ENCODE assay signal across 8 cellular contexts in the genomic region with DNA sequence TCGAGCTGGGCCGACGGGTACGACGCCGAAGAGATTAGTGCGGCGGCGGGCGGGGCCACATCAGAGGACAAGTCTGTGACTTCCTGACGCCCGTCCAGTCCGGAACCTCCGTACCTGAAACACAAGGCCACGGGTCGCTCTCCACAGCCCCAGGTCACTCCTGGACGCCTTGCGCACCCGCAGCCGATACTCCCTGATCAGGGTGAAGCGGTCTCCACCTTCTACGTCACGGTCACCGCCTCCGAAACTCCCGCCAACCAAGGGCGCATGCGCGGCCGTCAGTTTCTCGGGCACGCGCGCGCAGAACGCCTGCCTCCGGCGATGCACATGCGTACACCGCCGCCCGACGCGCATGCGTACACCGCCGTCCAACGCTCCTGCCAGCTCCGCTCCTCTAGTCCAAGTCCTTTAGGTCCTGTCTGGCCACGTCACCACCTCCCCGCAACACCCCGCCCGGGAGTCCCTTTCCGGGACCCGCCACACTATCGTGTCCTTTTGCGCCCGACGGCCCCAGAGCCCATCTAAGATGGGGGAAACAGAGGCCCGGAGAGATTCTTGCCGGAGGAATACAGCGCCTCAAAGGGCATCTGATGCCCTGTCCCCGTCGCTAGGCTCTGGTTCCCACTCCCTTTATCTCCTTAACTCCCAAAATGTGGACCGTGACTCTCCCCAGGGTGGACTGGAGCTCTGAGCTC. TPM values are rescaled to one million over a fixed set of nuclear protein-coding genes. Genes with fewer than 3 reads are reported as not detected.
DNase-seq lines count a peak whose midpoint lies in the region; ATAC-seq and TF ChIP-seq lines count a peak whose summit lies in the region.

A gene with protein sequence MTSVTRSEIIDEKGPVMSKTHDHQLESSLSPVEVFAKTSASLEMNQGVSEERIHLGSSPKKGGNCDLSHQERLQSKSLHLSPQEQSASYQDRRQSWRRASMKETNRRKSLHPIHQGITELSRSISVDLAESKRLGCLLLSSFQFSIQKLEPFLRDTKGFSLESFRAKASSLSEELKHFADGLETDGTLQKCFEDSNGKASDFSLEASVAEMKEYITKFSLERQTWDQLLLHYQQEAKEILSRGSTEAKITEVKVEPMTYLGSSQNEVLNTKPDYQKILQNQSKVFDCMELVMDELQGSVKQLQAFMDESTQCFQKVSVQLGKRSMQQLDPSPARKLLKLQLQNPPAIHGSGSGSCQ (minus strand): TSS at position 216 of the 695 bp plus-strand sequence. CDS start 2,305 bp downstream, outside the sequence.

- ATAC-seq in HG02623 (IDR thresholded peaks at IDR 0.05; ENCODE audit: unreplicated experiment) (peak; percentile 75), omental fat pad (ENCODE audit: low FRiP score) (peak; percentile 97)
- peak; percentile 91 to 92 for ATAC-seq in activated naive CD4-positive, alpha-beta T cell treated with anti-CD3 and anti-CD28 coated beads, Interleukin-2, amount 50 U/mL, for 72 hours

- H3K36me3 ChIP-seq in testis (ENCODE audit: low read depth, missing control alignments): no peaks in the 10 kb centered on the region

- peak within 1 kb of the TSS; percentile 96 to 97 for H3K27ac ChIP-seq in testis

- H3K4me1 ChIP-seq in testis: peaks cover 36% of the 10 kb centered on the region

- H3K27me3 ChIP-seq in testis: no peaks in the 10 kb centered on the region

- peak within 1 kb of the TSS; percentile 59 to 84 for H3K4me3 ChIP-seq in testis

- peaks cover 6 to 7% of the 10 kb centered on the region in 2 donors for H3K36me3 Mint-ChIP-seq in activated naive CD4-positive, alpha-beta T cell treated with anti-CD3 and anti-CD28 coated beads, Interleukin-2, amount 50 U/mL, for 72 hours

- H3K9me3 ChIP-seq in testis: no peaks in the 10 kb centered on the region

- WGBS in testis, 2 donors: 0% methylated on average over 14 to 65 of the region's 65 CpGs

- TF ChIP-seq POLR2A in testis (IDR thresholded peaks at IDR 0.05): no peak

- peak within 1 kb of the TSS; percentile 92 to 98 for H3K27ac Mint-ChIP-seq in activated naive CD4-positive, alpha-beta T cell treated with anti-CD3 and anti-CD28 coated beads, Interleukin-2, amount 50 U/mL, for 72 hours

- no peaks in the 10 kb centered on the region for H3K9me3 Mint-ChIP-seq in activated naive CD4-positive, alpha-beta T cell treated with anti-CD3 and anti-CD28 coated beads, Interleukin-2, amount 50 U/mL, for 72 hours

- intact Hi-C loops in testis (cut with DNase I; ENCODE audit: low total_unique reads): no loop called here

- no peak for TF ChIP-seq CTCF in GM10266 (IDR thresholded peaks at IDR 0.05; ENCODE audit: control insufficient read depth, insufficient read depth, low read depth, missing control alignments)
- TF ChIP-seq CTCF in omental fat pad (IDR thresholded peaks at IDR 0.05): no peak
- TF ChIP-seq CTCF in testis (IDR thresholded peaks at IDR 0.05): peak in 1 of 3 experiments; percentile 9

- DNase-seq in GM10266 (ENCODE audit: extremely low spot score): peak; percentile 96
- DNase-seq in NCI-H1105 (lab: John Stamatoyannopoulos, UW): peak; percentile 95
- DNase-seq in SKM-1 (lab: John Stamatoyannopoulos, UW; ENCODE audit: unreplicated experiment): peak; percentile 94
- peak; percentile 100 for DNase-seq in activated naive CD4-positive, alpha-beta T cell treated with anti-CD3 and anti-CD28 coated beads, Interleukin-2, amount 50 U/mL, for 72 hours (ENCODE audit: low spot score in 2 of 2)
- DNase-seq in glomerular visceral epithelial cell (ENCODE audit: extremely low spot score): peak; percentile 100
- DNase-seq in omental fat pad (ENCODE audit: low spot score): peak; percentile 96
- DNase-seq in testis: peak; percentile 96

RNA-seq across cellular contexts. Expression of the gene that starts here (rescaled TPM):
- total RNA-seq in activated naive CD4-positive, alpha-beta T cell treated with anti-CD3 and anti-CD28 coated beads, Interleukin-2, amount 50 U/mL, for 72 hours: 10 to 100 TPM; 29.3 to 37.8 TPM
- total RNA-seq in omental fat pad: 10 to 100 TPM in 1 of 4 donors, 1 to 10 TPM in 3; 4.5 to 13.9 (median 5.0) TPM
- 10 to 100 TPM; 24.6 to 30.2 TPM for total RNA-seq in testis
- 38.6 TPM for polyA plus RNA-seq in testis (ENCODE audit: insufficient read depth, low read depth, low replicate concordance)

Comparison
In these comparisons a context has a peak if more than half of its experiments do, and no peak if none do; other contexts are left out.
1. Peak in every context shown above with its lines: DNase-seq, ATAC-seq, H3K4me3 ChIP-seq and H3K27ac ChIP-seq.